In the genomic region with DNA sequence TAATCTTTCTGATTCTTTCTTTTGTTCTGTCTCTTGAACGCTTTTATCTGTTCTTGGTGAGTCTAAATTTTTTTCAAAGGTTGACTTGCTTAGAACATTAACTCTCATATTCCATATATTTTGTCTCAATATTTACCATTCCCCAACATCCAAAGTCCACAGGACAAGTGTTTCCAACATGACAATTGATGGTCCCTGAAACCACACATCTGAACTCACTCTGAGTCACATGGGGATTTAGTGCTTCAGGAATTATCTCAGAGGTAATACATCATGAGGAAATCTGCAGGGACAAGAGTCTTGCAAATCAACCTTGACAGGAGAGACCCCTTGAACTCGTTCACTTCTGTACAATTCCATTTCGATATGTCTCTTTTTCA, we compare ENCODE assay signal across 1 cellular context.
TF ChIP-seq lines count a peak whose summit lies in the region.

No MANE protein-coding gene starts in this region.

TF ChIP-seq in HepG2, 621 proteins besides CTCF, POLR2A, EP300 and RAD21 (continued from another document and continues in another):
- no peak for TF ChIP-seq NAIF1 (CRISPR knock-in tag; IDR thresholded peaks at IDR 0.05; ENCODE audit: borderline replicate concordance)
- TF ChIP-seq MED8 (CRISPR knock-in tag; IDR thresholded peaks at IDR 0.05; ENCODE audit: insufficient replicate concordance) = no peak
- TF ChIP-seq HMG20A (CRISPR knock-in tag; IDR thresholded peaks at IDR 0.05; ENCODE audit: borderline replicate concordance) = peak; percentile 65; the same call in 1 of the 2 replicates
- TF ChIP-seq ZSCAN9 (CRISPR knock-in tag; IDR thresholded peaks at IDR 0.05; ENCODE audit: borderline replicate concordance) = 0 out of 2 replicates have a peak, but pooled peaks have one; percentile 38
- peak; percentile 37; the same call in 1 of the 2 replicates for TF ChIP-seq NCOA2 (CRISPR knock-in tag; IDR thresholded peaks at IDR 0.05)
- TF ChIP-seq ZEB1 (IDR thresholded peaks at IDR 0.05; ENCODE audit: insufficient replicate concordance, low read depth) = no peak
- TF ChIP-seq, protein P1, sequence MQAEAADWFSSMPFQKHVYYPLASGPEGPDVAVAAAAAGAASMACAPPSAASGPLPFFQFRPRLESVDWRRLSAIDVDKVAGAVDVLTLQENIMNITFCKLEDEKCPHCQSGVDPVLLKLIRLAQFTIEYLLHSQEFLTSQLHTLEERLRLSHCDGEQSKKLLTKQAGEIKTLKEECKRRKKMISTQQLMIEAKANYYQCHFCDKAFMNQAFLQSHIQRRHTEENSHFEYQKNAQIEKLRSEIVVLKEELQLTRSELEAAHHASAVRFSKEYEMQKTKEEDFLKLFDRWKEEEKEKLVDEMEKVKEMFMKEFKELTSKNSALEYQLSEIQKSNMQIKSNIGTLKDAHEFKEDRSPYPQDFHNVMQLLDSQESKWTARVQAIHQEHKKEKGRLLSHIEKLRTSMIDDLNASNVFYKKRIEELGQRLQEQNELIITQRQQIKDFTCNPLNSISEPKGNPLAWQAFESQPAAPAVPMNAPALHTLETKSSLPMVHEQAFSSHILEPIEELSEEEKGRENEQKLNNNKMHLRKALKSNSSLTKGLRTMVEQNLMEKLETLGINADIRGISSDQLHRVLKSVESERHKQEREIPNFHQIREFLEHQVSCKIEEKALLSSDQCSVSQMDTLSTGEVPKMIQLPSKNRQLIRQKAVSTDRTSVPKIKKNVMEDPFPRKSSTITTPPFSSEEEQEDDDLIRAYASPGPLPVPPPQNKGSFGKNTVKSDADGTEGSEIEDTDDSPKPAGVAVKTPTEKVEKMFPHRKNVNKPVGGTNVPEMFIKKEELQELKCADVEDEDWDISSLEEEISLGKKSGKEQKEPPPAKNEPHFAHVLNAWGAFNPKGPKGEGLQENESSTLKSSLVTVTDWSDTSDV (CRISPR knock-in tag; IDR thresholded peaks at IDR 0.05) = no peak
- TF ChIP-seq, protein P2, sequence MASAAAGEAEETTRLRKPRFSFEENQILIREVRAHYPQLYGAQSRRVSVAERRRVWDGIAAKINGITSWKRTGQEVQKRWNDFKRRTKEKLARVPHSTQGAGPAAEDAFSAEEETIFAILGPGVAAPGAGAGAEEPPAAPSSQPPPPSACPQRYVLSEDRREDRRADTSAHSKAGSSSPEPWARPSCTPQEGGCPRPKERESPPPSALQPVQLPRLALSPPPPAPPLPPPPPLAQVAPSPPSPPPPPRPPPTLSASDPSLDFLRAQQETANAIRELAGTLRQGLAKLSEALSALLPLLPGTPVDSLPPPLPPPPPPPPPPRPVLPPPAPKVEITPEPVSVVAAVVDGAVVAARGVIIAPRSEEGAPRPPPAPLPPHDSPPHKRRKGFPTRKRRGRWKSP (CRISPR knock-in tag; IDR thresholded peaks at IDR 0.05) = no peak
- no peak for TF ChIP-seq ZNF382 (CRISPR knock-in tag; IDR thresholded peaks at IDR 0.05; ENCODE audit: borderline replicate concordance)
- TF ChIP-seq ZNF563 (CRISPR knock-in tag; IDR thresholded peaks at IDR 0.05) = no peak
- TF ChIP-seq PHF8 (CRISPR knock-in tag; IDR thresholded peaks at IDR 0.05) = no peak
- peak; percentile 80 for TF ChIP-seq GATAD2A (CRISPR knock-in tag; IDR thresholded peaks at IDR 0.05)
- TF ChIP-seq TCF7L2 (IDR thresholded peaks at IDR 0.05; ENCODE audit: low read depth, low read length) = no peak
- TF ChIP-seq SAP130 (CRISPR knock-in tag; IDR thresholded peaks at IDR 0.05; ENCODE audit: low read depth) = peak; percentile 30; the same call in 1 of the 2 replicates
- no peak for TF ChIP-seq ETV6 (CRISPR knock-in tag; conservative IDR thresholded peaks at IDR 0.05)
- no peak for TF ChIP-seq SALL2 (CRISPR knock-in tag; IDR thresholded peaks at IDR 0.05)
- TF ChIP-seq, protein P3, sequence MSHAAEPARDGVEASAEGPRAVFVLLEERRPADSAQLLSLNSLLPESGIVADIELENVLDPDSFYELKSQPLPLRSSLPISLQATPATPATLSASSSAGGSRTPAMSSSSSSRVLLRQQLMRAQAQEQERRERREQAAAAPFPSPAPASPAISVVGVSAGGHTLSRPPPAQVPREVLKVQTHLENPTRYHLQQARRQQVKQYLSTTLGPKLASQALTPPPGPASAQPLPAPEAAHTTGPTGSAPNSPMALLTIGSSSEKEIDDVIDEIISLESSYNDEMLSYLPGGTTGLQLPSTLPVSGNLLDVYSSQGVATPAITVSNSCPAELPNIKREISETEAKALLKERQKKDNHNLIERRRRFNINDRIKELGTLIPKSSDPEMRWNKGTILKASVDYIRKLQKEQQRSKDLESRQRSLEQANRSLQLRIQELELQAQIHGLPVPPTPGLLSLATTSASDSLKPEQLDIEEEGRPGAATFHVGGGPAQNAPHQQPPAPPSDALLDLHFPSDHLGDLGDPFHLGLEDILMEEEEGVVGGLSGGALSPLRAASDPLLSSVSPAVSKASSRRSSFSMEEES (CRISPR knock-in tag; IDR thresholded peaks at IDR 0.05) = no peak
- no peak for TF ChIP-seq ZNF569 (CRISPR knock-in tag; IDR thresholded peaks at IDR 0.05; ENCODE audit: borderline replicate concordance)
- TF ChIP-seq NR3C1 (CRISPR knock-in tag; IDR thresholded peaks at IDR 0.05) = no peak
- TF ChIP-seq, protein P4, sequence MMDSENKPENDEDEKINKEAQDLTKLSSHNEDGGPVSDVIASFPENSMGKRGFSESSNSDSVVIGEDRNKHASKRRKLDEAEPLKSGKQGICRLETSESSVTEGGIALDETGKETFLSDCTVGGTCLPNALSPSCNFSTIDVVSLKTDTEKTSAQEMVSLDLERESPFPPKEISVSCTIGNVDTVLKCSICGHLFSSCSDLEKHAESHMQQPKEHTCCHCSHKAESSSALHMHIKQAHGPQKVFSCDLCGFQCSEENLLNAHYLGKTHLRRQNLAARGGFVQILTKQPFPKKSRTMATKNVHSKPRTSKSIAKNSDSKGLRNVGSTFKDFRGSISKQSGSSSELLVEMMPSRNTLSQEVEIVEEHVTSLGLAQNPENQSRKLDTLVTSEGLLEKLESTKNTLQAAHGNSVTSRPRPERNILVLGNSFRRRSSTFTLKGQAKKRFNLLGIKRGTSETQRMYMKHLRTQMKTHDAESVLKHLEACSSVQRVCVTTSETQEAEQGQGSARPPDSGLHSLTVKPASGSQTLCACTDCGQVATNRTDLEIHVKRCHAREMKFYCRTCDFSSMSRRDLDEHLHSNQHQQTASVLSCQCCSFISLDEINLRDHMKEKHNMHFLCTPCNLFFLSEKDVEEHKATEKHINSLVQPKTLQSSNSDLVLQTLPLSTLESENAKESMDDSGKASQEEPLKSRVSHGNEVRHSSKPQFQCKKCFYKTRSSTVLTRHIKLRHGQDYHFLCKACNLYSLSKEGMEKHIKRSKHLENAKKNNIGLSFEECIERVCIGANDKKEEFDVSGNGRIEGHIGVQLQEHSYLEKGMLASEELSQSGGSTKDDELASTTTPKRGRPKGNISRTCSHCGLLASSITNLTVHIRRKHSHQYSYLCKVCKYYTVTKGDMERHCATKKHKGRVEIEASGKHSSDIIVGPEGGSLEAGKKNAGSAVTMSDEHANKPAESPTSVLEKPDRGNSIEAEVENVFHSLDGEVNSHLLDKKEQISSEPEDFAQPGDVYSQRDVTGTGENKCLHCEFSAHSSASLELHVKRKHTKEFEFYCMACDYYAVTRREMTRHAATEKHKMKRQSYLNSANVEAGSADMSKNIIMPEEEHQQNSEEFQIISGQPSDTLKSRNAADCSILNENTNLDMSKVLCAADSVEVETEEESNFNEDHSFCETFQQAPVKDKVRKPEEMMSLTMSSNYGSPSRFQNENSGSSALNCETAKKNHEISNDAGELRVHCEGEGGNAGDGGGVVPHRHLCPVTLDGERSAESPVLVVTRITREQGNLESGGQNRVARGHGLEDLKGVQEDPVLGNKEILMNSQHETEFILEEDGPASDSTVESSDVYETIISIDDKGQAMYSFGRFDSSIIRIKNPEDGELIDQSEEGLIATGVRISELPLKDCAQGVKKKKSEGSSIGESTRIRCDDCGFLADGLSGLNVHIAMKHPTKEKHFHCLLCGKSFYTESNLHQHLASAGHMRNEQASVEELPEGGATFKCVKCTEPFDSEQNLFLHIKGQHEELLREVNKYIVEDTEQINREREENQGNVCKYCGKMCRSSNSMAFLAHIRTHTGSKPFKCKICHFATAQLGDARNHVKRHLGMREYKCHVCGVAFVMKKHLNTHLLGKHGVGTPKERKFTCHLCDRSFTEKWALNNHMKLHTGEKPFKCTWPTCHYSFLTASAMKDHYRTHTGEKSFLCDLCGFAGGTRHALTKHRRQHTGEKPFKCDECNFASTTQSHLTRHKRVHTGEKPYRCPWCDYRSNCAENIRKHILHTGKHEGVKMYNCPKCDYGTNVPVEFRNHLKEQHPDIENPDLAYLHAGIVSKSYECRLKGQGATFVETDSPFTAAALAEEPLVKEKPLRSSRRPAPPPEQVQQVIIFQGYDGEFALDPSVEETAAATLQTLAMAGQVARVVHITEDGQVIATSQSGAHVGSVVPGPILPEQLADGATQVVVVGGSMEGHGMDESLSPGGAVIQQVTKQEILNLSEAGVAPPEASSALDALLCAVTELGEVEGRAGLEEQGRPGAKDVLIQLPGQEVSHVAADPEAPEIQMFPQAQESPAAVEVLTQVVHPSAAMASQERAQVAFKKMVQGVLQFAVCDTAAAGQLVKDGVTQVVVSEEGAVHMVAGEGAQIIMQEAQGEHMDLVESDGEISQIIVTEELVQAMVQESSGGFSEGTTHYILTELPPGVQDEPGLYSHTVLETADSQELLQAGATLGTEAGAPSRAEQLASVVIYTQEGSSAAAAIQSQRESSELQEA (CRISPR knock-in tag; IDR thresholded peaks at IDR 0.05; ENCODE audit: not compliant biosample characterization) = no peak
- TF ChIP-seq BCL6 (CRISPR knock-in tag; IDR thresholded peaks at IDR 0.05) = peak; percentile 71; the same call in 1 of the 2 replicates
- TF ChIP-seq ZNF367 (CRISPR knock-in tag; IDR thresholded peaks at IDR 0.05; ENCODE audit: borderline replicate concordance) = no peak
- no peak for TF ChIP-seq HNRNPK (IDR thresholded peaks at IDR 0.05; ENCODE audit: low read depth, low read length, poor library complexity, severe bottlenecking)
- TF ChIP-seq FOXA1 (IDR thresholded peaks at IDR 0.05) = no peak
- 0 out of 2 replicates have a peak, but pooled peaks have one; percentile 43 for TF ChIP-seq FOXA1 (CRISPR knock-in tag; IDR thresholded peaks at IDR 0.05)
- TF ChIP-seq ZFP90 (CRISPR knock-in tag; IDR thresholded peaks at IDR 0.05; ENCODE audit: borderline replicate concordance) = no peak
- TF ChIP-seq, protein P5, sequence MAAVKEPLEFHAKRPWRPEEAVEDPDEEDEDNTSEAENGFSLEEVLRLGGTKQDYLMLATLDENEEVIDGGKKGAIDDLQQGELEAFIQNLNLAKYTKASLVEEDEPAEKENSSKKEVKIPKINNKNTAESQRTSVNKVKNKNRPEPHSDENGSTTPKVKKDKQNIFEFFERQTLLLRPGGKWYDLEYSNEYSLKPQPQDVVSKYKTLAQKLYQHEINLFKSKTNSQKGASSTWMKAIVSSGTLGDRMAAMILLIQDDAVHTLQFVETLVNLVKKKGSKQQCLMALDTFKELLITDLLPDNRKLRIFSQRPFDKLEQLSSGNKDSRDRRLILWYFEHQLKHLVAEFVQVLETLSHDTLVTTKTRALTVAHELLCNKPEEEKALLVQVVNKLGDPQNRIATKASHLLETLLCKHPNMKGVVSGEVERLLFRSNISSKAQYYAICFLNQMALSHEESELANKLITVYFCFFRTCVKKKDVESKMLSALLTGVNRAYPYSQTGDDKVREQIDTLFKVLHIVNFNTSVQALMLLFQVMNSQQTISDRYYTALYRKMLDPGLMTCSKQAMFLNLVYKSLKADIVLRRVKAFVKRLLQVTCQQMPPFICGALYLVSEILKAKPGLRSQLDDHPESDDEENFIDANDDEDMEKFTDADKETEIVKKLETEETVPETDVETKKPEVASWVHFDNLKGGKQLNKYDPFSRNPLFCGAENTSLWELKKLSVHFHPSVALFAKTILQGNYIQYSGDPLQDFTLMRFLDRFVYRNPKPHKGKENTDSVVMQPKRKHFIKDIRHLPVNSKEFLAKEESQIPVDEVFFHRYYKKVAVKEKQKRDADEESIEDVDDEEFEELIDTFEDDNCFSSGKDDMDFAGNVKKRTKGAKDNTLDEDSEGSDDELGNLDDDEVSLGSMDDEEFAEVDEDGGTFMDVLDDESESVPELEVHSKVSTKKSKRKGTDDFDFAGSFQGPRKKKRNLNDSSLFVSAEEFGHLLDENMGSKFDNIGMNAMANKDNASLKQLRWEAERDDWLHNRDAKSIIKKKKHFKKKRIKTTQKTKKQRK (IDR thresholded peaks at IDR 0.05; ENCODE audit: low read length) = no peak
- TF ChIP-seq CBX5 (CRISPR knock-in tag; IDR thresholded peaks at IDR 0.05; ENCODE audit: borderline replicate concordance) = no peak
- TF ChIP-seq, protein P6, sequence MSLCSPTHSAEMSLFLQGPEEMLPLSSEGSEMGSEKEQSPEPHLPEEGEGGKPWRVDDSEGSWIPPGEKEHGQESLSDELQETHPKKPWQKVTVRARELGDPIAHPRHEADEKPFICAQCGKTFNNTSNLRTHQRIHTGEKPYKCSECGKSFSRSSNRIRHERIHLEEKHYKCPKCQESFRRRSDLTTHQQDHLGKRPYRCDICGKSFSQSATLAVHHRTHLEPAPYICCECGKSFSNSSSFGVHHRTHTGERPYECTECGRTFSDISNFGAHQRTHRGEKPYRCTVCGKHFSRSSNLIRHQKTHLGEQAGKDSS (CRISPR knock-in tag; IDR thresholded peaks at IDR 0.05; ENCODE audit: borderline replicate concordance, low read depth) = no peak
- TF ChIP-seq ZNF30 (CRISPR knock-in tag; IDR thresholded peaks at IDR 0.05) = no peak
- TF ChIP-seq, protein P7, sequence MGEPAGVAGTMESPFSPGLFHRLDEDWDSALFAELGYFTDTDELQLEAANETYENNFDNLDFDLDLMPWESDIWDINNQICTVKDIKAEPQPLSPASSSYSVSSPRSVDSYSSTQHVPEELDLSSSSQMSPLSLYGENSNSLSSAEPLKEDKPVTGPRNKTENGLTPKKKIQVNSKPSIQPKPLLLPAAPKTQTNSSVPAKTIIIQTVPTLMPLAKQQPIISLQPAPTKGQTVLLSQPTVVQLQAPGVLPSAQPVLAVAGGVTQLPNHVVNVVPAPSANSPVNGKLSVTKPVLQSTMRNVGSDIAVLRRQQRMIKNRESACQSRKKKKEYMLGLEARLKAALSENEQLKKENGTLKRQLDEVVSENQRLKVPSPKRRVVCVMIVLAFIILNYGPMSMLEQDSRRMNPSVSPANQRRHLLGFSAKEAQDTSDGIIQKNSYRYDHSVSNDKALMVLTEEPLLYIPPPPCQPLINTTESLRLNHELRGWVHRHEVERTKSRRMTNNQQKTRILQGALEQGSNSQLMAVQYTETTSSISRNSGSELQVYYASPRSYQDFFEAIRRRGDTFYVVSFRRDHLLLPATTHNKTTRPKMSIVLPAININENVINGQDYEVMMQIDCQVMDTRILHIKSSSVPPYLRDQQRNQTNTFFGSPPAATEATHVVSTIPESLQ (CRISPR knock-in tag; conservative IDR thresholded peaks at IDR 0.05) = no peak
- no peak for TF ChIP-seq ZNF839 (CRISPR knock-in tag; IDR thresholded peaks at IDR 0.05; ENCODE audit: borderline replicate concordance)
- no peak for TF ChIP-seq ZC3H13 (CRISPR knock-in tag; IDR thresholded peaks at IDR 0.05)
- TF ChIP-seq XRCC5 (optimal IDR thresholded peaks at IDR 0.05; ENCODE audit: low read length) = no peak
